2 cellular contexts compared by ENCODE assay signal in genomic region chr11:64238999-64239398, GRCh38.
TF ChIP-seq lines count a peak whose summit lies in the region.

No MANE protein-coding gene starts in this region.

TF ChIP-seq in WTC11, 78 proteins besides CTCF, POLR2A, EP300 and RAD21:
- TF ChIP-seq RELA (CRISPR knock-in tag; IDR thresholded peaks at IDR 0.05; ENCODE audit: borderline replicate concordance) (no peak), E2F5 (CRISPR knock-in tag; IDR thresholded peaks at IDR 0.05) (no peak), ZNF512 (CRISPR knock-in tag; IDR thresholded peaks at IDR 0.05; ENCODE audit: borderline replicate concordance) (no peak), ZNF121 (CRISPR knock-in tag; IDR thresholded peaks at IDR 0.05) (no peak), E2F1 (CRISPR knock-in tag; IDR thresholded peaks at IDR 0.05) (no peak)

TF ChIP-seq in HepG2, 621 proteins besides CTCF, POLR2A, EP300 and RAD21:
- TF ChIP-seq KDM5B (CRISPR knock-in tag; IDR thresholded peaks at IDR 0.05; ENCODE audit: borderline replicate concordance) (no peak), DZIP1 (CRISPR knock-in tag; IDR thresholded peaks at IDR 0.05) (no peak), ARNTL (CRISPR knock-in tag; IDR thresholded peaks at IDR 0.05) (no peak), ONECUT2 (CRISPR knock-in tag; IDR thresholded peaks at IDR 0.05) (no peak), ZNF644 (CRISPR knock-in tag; IDR thresholded peaks at IDR 0.05; ENCODE audit: low read depth) (no peak), TEAD2 (CRISPR knock-in tag; IDR thresholded peaks at IDR 0.05) (no peak), ZNF558 (CRISPR knock-in tag; IDR thresholded peaks at IDR 0.05; ENCODE audit: borderline replicate concordance) (no peak), ZNF281 (CRISPR knock-in tag; IDR thresholded peaks at IDR 0.05; ENCODE audit: borderline replicate concordance) (no peak), NFRKB (IDR thresholded peaks at IDR 0.05) (no peak), KDM4B (CRISPR knock-in tag; IDR thresholded peaks at IDR 0.05) (no peak), SP1 (IDR thresholded peaks at IDR 0.05) (no peak), SP1 (CRISPR knock-in tag; IDR thresholded peaks at IDR 0.05) (no peak), ZNF18 (CRISPR knock-in tag; IDR thresholded peaks at IDR 0.05; ENCODE audit: insufficient replicate concordance) (no peak), MIER3 (CRISPR knock-in tag; IDR thresholded peaks at IDR 0.05; ENCODE audit: borderline replicate concordance) (no peak), POGZ (CRISPR knock-in tag; IDR thresholded peaks at IDR 0.05) (no peak), FOXP4 (CRISPR knock-in tag; IDR thresholded peaks at IDR 0.05) (no peak), HNF4A (CRISPR knock-in tag; IDR thresholded peaks at IDR 0.05) (no peak), SIN3A (IDR thresholded peaks at IDR 0.05; ENCODE audit: borderline replicate concordance, low read depth, low read length) (no peak), ZNF883 (CRISPR knock-in tag; IDR thresholded peaks at IDR 0.05; ENCODE audit: not compliant biosample characterization) (no peak)
